8 cellular contexts compared by ENCODE assay signal in genomic region chr11:2092956-2093412, GRCh38. TPM values are rescaled to one million over a fixed set of nuclear protein-coding genes. Genes with fewer than 3 reads are reported as not detected.
A peak's percentile ranks its signal among the peaks of the same experiment; 100 is the strongest.
DNase-seq lines count a peak whose midpoint lies in the region; ATAC-seq and TF ChIP-seq lines count a peak whose summit lies in the region.

No MANE protein-coding gene starts in this region.

- H4K20me1 ChIP-seq in Karpas-422 (ENCODE audit: insufficient read depth, low read depth, low read length), result peaks cover 10% of the 10 kb centered on the region; the same call in 1 of the 2 replicates

- H3K9me3 ChIP-seq in endodermal cell (ENCODE audit: control insufficient read depth, low read length) (no peaks in the 10 kb centered on the region), Karpas-422 (ENCODE audit: low read length) (no peaks in the 10 kb centered on the region)

- H3K4me2 ChIP-seq in Karpas-422 (ENCODE audit: low read depth, low read length, poor library complexity, severe bottlenecking), result no peak overlapping the region

- H3K36me3 ChIP-seq in endodermal cell (ENCODE audit: control insufficient read depth, insufficient read depth, low read length) (no peaks in the 10 kb centered on the region), Karpas-422 (ENCODE audit: insufficient read depth, low read length) (no peaks in the 10 kb centered on the region)

- no peak overlapping the region for H3K4me3 ChIP-seq in endodermal cell (ENCODE audit: low read length)
- no peak overlapping the region for H3K4me3 ChIP-seq in retinal pigment epithelial cell (ENCODE audit: low read length)
- H3K4me3 ChIP-seq in Karpas-422 (ENCODE audit: low read length), result no peak overlapping the region

- no peak overlapping the region for H3K9ac ChIP-seq in endodermal cell (ENCODE audit: extremely low read depth, low read length, poor library complexity, severe bottlenecking)
- H3K9ac ChIP-seq in Karpas-422 (ENCODE audit: low read length), result no peak overlapping the region

- peaks cover 5% of the 10 kb centered on the region for H3K4me1 Mint-ChIP-seq in endodermal cell

- H3K27me3 ChIP-seq in endodermal cell (ENCODE audit: control insufficient read depth, insufficient read depth, low read length, poor library complexity, severe bottlenecking), result no peaks in the 10 kb centered on the region
- H3K27me3 ChIP-seq in Karpas-422 (ENCODE audit: low read length), result no peaks in the 10 kb centered on the region

- peaks cover 3% of the 10 kb centered on the region for H3K4me1 ChIP-seq in endodermal cell (ENCODE audit: control insufficient read depth, insufficient read depth, low read length)
- no peaks in the 10 kb centered on the region for H3K4me1 ChIP-seq in Karpas-422 (ENCODE audit: low read length)

- no peak for ATAC-seq in activated CD4-positive, CD25-positive, alpha-beta regulatory T cell treated with anti-CD3 and anti-CD28 coated beads, Interleukin-2, amount 50 U/mL, for 24 hours
- ATAC-seq in GM21737 (IDR thresholded peaks at IDR 0.05; ENCODE audit: unreplicated experiment), result no peak

- H2AFZ ChIP-seq in Karpas-422 (ENCODE audit: low read length), result no peak overlapping the region

- H3K27ac Mint-ChIP-seq in endodermal cell, result no peak overlapping the region

- no peaks in the 10 kb centered on the region for H3K36me3 Mint-ChIP-seq in endodermal cell (ENCODE audit: low read depth)

- H3K4me3 Mint-ChIP-seq in endodermal cell, result no peak overlapping the region

- no peak overlapping the region for H3K27ac ChIP-seq in endodermal cell (ENCODE audit: low read depth, low read length)
- H3K27ac ChIP-seq in Karpas-422 (ENCODE audit: low read length), result no peak overlapping the region

- TF ChIP-seq CTCF in endodermal cell (conservative IDR thresholded peaks at IDR 0.05) (no peak), retinal pigment epithelial cell (conservative IDR thresholded peaks at IDR 0.05; ENCODE audit: low read depth, low read length) (no peak)

- WGBS in endodermal cell (ENCODE audit: insufficient coverage in 1 of 2, insufficient read length in 1 of 2), 2 experiments, result 79 to 82% methylated on average over 4 to 10 of the region's 10 CpGs

- peaks cover 5% of the 10 kb centered on the region for H3K27me3 Mint-ChIP-seq in endodermal cell (ENCODE audit: insufficient read depth)

- H3K9me3 Mint-ChIP-seq in endodermal cell, result peaks cover 2% of the 10 kb centered on the region

- DNase-seq in activated CD4-positive, CD25-positive, alpha-beta regulatory T cell treated with anti-CD3 and anti-CD28 coated beads, Interleukin-2, amount 50 U/mL, for 72 hours, result peak; percentile 32
- peak; percentile 36 to 58 for DNase-seq in activated CD4-positive, alpha-beta T cell treated with anti-CD3 and anti-CD28 coated beads for 4 hours
- DNase-seq in endodermal cell, result peak; percentile 56
- DNase-seq in retinal pigment epithelial cell (ENCODE audit: low read depth), result peak; percentile 13
- no peak for DNase-seq in NCI-H1930 (lab: John Stamatoyannopoulos, UW)
- no peak for DNase-seq in Karpas-422

- no peaks in the 10 kb centered on the region for H3K9me2 ChIP-seq in Karpas-422 (replicated peaks; ENCODE audit: insufficient read depth, low read length)

- no peaks in the 10 kb centered on the region for H3K79me2 ChIP-seq in Karpas-422 (ENCODE audit: low read length)

RNA-seq across cellular contexts. Expression of gene IGF2, which starts 46.2 kb away (rescaled TPM):
- total RNA-seq in endodermal cell, result 1 to 10 TPM in 1 of 2 donors, under 1 TPM in 1; 0.80 to 5.1 TPM
- 28.1 TPM for polyA plus RNA-seq in endodermal cell (2013, experiment 1 of 2)
- polyA plus RNA-seq in endodermal cell (2013, experiment 2 of 2), result 20.1 TPM
- not detected in 2 replicates for total RNA-seq in Karpas-422 (2014; rRNA removed; shearing (Covaris generic); ENCODE audit: low replicate concordance)

Comparison
In these comparisons a context has a peak if more than half of its experiments do, and no peak if none do; other contexts are left out.
1. DNase-seq: peak in activated CD4-positive, CD25-positive, alpha-beta regulatory T cell treated with anti-CD3 and anti-CD28 coated beads, Interleukin-2, amount 50 U/mL, for 72 hours (single experiment), activated CD4-positive, alpha-beta T cell treated with anti-CD3 and anti-CD28 coated beads for 4 hours (2 of 2), endodermal cell (single experiment) and retinal pigment epithelial cell (single experiment); none in NCI-H1930 (0 of 2) and Karpas-422 (single experiment).